Comparison of ENCODE assay signal across 1 cellular context in genomic region chr12:6340745-6341438, GRCh38.
TF ChIP-seq lines count a peak whose summit lies in the region.

No MANE protein-coding gene starts in this region.

TF ChIP-seq in HEK293, 187 proteins besides CTCF, POLR2A, EP300 and RAD21 (continued from another document):
- no peak for TF ChIP-seq REST (tag by site-specific recombination; IDR thresholded peaks at IDR 0.05)
- 0 out of 2 replicates have a peak, but pooled peaks have one; percentile 23 for TF ChIP-seq ZNF76 (tag by site-specific recombination; IDR thresholded peaks at IDR 0.05; ENCODE audit: borderline replicate concordance, low read depth)
- TF ChIP-seq ZNF18 (tag by site-specific recombination; IDR thresholded peaks at IDR 0.05) = peak; percentile 11; the same call in 1 of the 2 replicates
- no peak for TF ChIP-seq ZNF423 (tag by site-specific recombination; IDR thresholded peaks at IDR 0.05)
